19 cellular contexts compared by ENCODE assay signal in the genomic region with DNA sequence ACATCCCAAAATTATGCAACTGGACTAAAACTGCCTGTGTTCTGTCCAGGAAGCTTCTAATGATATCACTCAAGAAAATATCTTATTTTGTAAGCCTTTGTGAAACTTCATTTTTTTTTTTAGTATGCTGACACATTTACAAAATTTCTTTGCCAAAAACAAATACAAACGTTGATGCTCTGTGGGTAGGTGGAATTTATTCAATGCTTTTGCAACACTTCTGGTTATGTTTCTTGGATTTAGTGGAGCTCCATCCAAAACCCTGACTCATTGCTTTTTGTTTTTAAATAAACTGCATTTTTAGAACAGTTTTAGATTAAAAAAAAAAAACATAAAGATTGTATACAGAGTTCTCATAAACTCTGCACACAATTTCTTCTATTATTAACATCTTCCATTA.
A peak's percentile ranks its signal among the peaks of the same experiment; 100 is the strongest.
DNase-seq lines count a peak whose midpoint lies in the region; FAIRE-seq and TF ChIP-seq lines count a peak whose summit lies in the region.
"Had no signal": no experiment of that assay in that cellular context is flagged by ENCODE, and none has a peak within 500 bp of the region (broad histone marks: within the 10 kb centered on the region; RNA-seq: fewer than 3 reads in every experiment).

No MANE protein-coding gene starts in this region.

- CTCF ChIA-PET in MCF 10A (lab: Yijun Ruan, JAX) = interaction anchor here (0.6 to 0.8 kb wide), 3 partner anchors 146 to 778 kb away, joined by 3 to 5 read pairs (median 3); no protein-coding TSS in a partner anchor
- CTCF ChIA-PET in mammary epithelial cell (lab: Charles Lee; ENCODE audit: low non-redundant PET) = no interaction called here

- no peak overlapping the region for H3K27ac ChIP-seq in mammary epithelial cell (ENCODE audit: insufficient read depth, low read depth, low read length)
- H3K27ac ChIP-seq in small intestine (ENCODE audit: low read depth in 1 of 2, low read length in 1 of 2) = no peak overlapping the region
- H3K27ac ChIP-seq: 22Rv1; A549; BLaER1 treated with 17β-estradiol and CSF1 and Interleukin-3, amounts not matched to agents 10 nM and 100 nM had no signal

- H3K4me2 ChIP-seq in mammary epithelial cell (ENCODE audit: insufficient read depth, low read depth, low read length) = no peak overlapping the region
- H3K4me2 ChIP-seq: A549; BLaER1 treated with 17β-estradiol and CSF1 and Interleukin-3, amounts not matched to agents 10 nM and 100 nM; GM23338 had no signal

- dilution Hi-C loops in mammary epithelial cell (cut with HindIII; ENCODE audit: low sequenced_read_pairs) = no loop called here

- H3K9me3 ChIP-seq in mammary epithelial cell (replicated peaks; ENCODE audit: insufficient read depth, low read length) = no peaks in the 10 kb centered on the region
- no peaks in the 10 kb centered on the region for H3K9me3 ChIP-seq in small intestine (ENCODE audit: control insufficient read depth, low read depth)
- H3K9me3 ChIP-seq: A549 had no signal

- 30% methylated on average over 1 of the region's 1 CpG for WGBS in mammary epithelial cell (ENCODE audit: low coverage, missing lambda C conversion rate)
- 52 to 70% (median 56%) methylated on average over 1 of the region's 1 CpG for WGBS in small intestine, 3 donors

- intact Hi-C loops in MCF 10A (cut with micrococcal nuclease) = no loop called here
- intact Hi-C loops in mammary epithelial cell (cut with micrococcal nuclease) = no loop called here

- POLR2A ChIA-PET in MCF 10A (lab: Yijun Ruan, JAX) = interaction anchor here (0.5 to 0.7 kb wide), 3 partner anchors 16 to 252 kb away, joined by 3 to 4 read pairs (median 4); no protein-coding TSS in a partner anchor

- no peak overlapping the region for H2AFZ ChIP-seq in mammary epithelial cell (ENCODE audit: low read depth, low read length)
- H2AFZ ChIP-seq: GM23338 had no signal

- peaks cover 13% of the 10 kb centered on the region for H3K4me1 Mint-ChIP-seq in MCF 10A (ENCODE audit: insufficient read depth, unreplicated experiment)
- H3K4me1 Mint-ChIP-seq: GM23338 had no signal

- H3K27me3 Mint-ChIP-seq in MCF 10A (ENCODE audit: insufficient read depth, unreplicated experiment) = peaks cover 60% of the 10 kb centered on the region
- H3K27me3 Mint-ChIP-seq: B cell had no signal

- H3K36me3 Mint-ChIP-seq in MCF 10A (ENCODE audit: insufficient read depth, unreplicated experiment) = no peaks in the 10 kb centered on the region
- H3K36me3 Mint-ChIP-seq: CD8-positive, alpha-beta T cell had no signal

- no peak overlapping the region for H3K27ac Mint-ChIP-seq in MCF 10A (ENCODE audit: low read depth, unreplicated experiment)
- H3K27ac Mint-ChIP-seq: B cell; CD8-positive, alpha-beta T cell; GM23338 had no signal

- H3K4me1 ChIP-seq in mammary epithelial cell (ENCODE audit: insufficient read depth, low read length) (no peaks in the 10 kb centered on the region), small intestine (ENCODE audit: control insufficient read depth in 2 of 2, insufficient read depth in 1 of 2, low read depth in 1 of 2, low read length in 1 of 2) (no peaks in the 10 kb centered on the region)
- H3K4me1 ChIP-seq: A549; BLaER1 treated with 17β-estradiol and CSF1 and Interleukin-3, amounts not matched to agents 10 nM and 100 nM had no signal

- H4K20me1 ChIP-seq in mammary epithelial cell (ENCODE audit: insufficient read depth, low read length) = no peaks in the 10 kb centered on the region
- H4K20me1 ChIP-seq: BLaER1 treated with 17β-estradiol and CSF1 and Interleukin-3, amounts not matched to agents 10 nM and 100 nM had no signal

- no peak overlapping the region for H3K9ac ChIP-seq in mammary epithelial cell (ENCODE audit: insufficient read depth, low read length)
- H3K9ac ChIP-seq: BLaER1 treated with 17β-estradiol and CSF1 and Interleukin-3, amounts not matched to agents 10 nM and 100 nM had no signal

- no TSS peak for BruUV-seq in MCF 10A (replicated peaks; lab: Mats Ljungman, UMichigan)
- no TSS peak for BruUV-seq in mammary epithelial cell (replicated peaks; lab: Mats Ljungman, UMichigan)

- H3K9me3 Mint-ChIP-seq in MCF 10A (ENCODE audit: unreplicated experiment) = no peaks in the 10 kb centered on the region
- H3K9me3 Mint-ChIP-seq: CD8-positive, alpha-beta T cell had no signal

- no peaks in the 10 kb centered on the region for H3K36me3 ChIP-seq in mammary epithelial cell (ENCODE audit: insufficient read depth, low read length)
- no peaks in the 10 kb centered on the region for H3K36me3 ChIP-seq in small intestine (ENCODE audit: control insufficient read depth in 2 of 2, insufficient read depth in 2 of 2, low read length in 2 of 2)
- H3K36me3 ChIP-seq: BLaER1 treated with 17β-estradiol and CSF1 and Interleukin-3, amounts not matched to agents 10 nM and 100 nM had no signal

- TF ChIP-seq CTCF in MCF 10A (IDR thresholded peaks at IDR 0.05; ENCODE audit: unreplicated experiment) (no peak), mammary epithelial cell (conservative IDR thresholded peaks at IDR 0.05 in 1 of 2, IDR thresholded peaks at IDR 0.05 in 1 of 2; ENCODE audit: extremely low read depth in 1 of 2, insufficient read depth in 1 of 2, low read depth in 1 of 2, low read length in 2 of 2) (no peak), fibroblast of villous mesenchyme (IDR thresholded peaks at IDR 0.05; ENCODE audit: insufficient read depth, low read depth, low read length) (no peak)

- peak; percentile 19 for FAIRE-seq in small intestine (lab: Jason Lieb, UNC)
- FAIRE-seq: G401.6, GM12892, GM18507, H54 had no signal

- in situ Hi-C loops in mammary epithelial cell (cut with MboI; ENCODE audit: low sequenced_read_pairs in 2 of 2) = no loop called here

- H3K4me3 Mint-ChIP-seq in MCF 10A (ENCODE audit: unreplicated experiment) = no peak overlapping the region
- H3K4me3 Mint-ChIP-seq: B cell; CD8-positive, alpha-beta T cell; GM23338 had no signal

- H3K79me2 ChIP-seq in mammary epithelial cell (ENCODE audit: insufficient read depth, low read length) = no peaks in the 10 kb centered on the region

- H3K27me3 ChIP-seq in mammary epithelial cell (ENCODE audit: insufficient read depth, low read length) (no peaks in the 10 kb centered on the region), small intestine (ENCODE audit: control insufficient read depth in 2 of 2, insufficient read depth in 2 of 2, low read length in 2 of 2) (no peaks in the 10 kb centered on the region)

- peak; percentile 56 for DNase-seq in MCF 10A (ENCODE audit: unreplicated experiment)
- DNase-seq in mammary epithelial cell = no peak
- DNase-seq in fibroblast of villous mesenchyme (ENCODE audit: low read depth) = peak; percentile 57
- DNase-seq in small intestine = no peak
- no peak for DNase-seq in NCI-H446 treated with DMSO at 0.1 percent for 48 hours (lab: John Stamatoyannopoulos, UW)
- DNase-seq in NCI-H146 treated with DMSO at 0.1 percent for 48 hours (lab: John Stamatoyannopoulos, UW; ENCODE audit: unreplicated experiment) = no peak
- no peak for DNase-seq in activated CD8-positive, alpha-beta memory T cell treated with anti-CD3 and anti-CD28 coated beads for 24 hours
- DNase-seq: Calu3; CD8-positive, alpha-beta T cell; HCEC 1CT had no signal

- no peak overlapping the region for H3K4me3 ChIP-seq in mammary epithelial cell (replicated peaks in 1 of 3; ENCODE audit: insufficient read depth in 1 of 3, low read depth in 2 of 3, low read length in 3 of 3)
- no peak overlapping the region for H3K4me3 ChIP-seq in fibroblast of villous mesenchyme (ENCODE audit: low read depth, low read length)
- H3K4me3 ChIP-seq in small intestine (ENCODE audit: low read depth in 1 of 2, low read length in 2 of 2) = no peak overlapping the region
- H3K4me3 ChIP-seq: A549; BLaER1 treated with 17β-estradiol and CSF1 and Interleukin-3, amounts not matched to agents 10 nM and 100 nM; GM23338 had no signal

Comparison
In these comparisons a context has a peak if more than half of its experiments do, and no peak if none do; other contexts are left out.
1. DNase-seq: peak in MCF 10A (single experiment) and fibroblast of villous mesenchyme (single experiment); none in mammary epithelial cell (single experiment), small intestine (single experiment), NCI-H446 treated with DMSO at 0.1 percent for 48 hours (single experiment), NCI-H146 treated with DMSO at 0.1 percent for 48 hours (single experiment) and activated CD8-positive, alpha-beta memory T cell treated with anti-CD3 and anti-CD28 coated beads for 24 hours (single experiment).